Comparison of ENCODE assay signal across 8 cellular contexts in genomic region chr16:30893082-30893743, GRCh38. TPM values are rescaled to one million over a fixed set of nuclear protein-coding genes. Genes with fewer than 3 reads are reported as not detected.
DNase-seq lines count a peak whose midpoint lies in the region; ATAC-seq, FAIRE-seq and TF ChIP-seq lines count a peak whose summit lies in the region.

No MANE protein-coding gene starts in this region.

- in situ Hi-C loops in GM13977 (cut with MboI; ENCODE audit: low pct_unique_long_range_greater_than_20kb, low sequenced_read_pairs, unreplicated experiment) = loop anchor here (10.0 kb wide), 1 partner anchor 48 kb away; no protein-coding TSS in a partner anchor

- no peaks in the 10 kb centered on the region for H3K9me3 ChIP-seq in right atrium auricular region
- H3K9me3 ChIP-seq in smooth muscle cell (replicated peaks; ENCODE audit: low read depth) = no peaks in the 10 kb centered on the region

- H3K4me3 ChIP-seq in right atrium auricular region (peak overlapping the region; percentile 72 to 84), smooth muscle cell (peak overlapping the region; percentile 86)

- H3K4me2 ChIP-seq in smooth muscle cell = peak overlapping the region; percentile 95

- peaks cover 9% of the 10 kb centered on the region for H3K36me3 Mint-ChIP-seq in activated T-cell treated with anti-CD3 and anti-CD28 coated beads, Interleukin-2, amount 50 U/mL, for 4 hours (ENCODE audit: insufficient read depth)

- H3K9me3 Mint-ChIP-seq in activated T-cell treated with anti-CD3 and anti-CD28 coated beads, Interleukin-2, amount 50 U/mL, for 4 hours = no peaks in the 10 kb centered on the region

- no peaks in the 10 kb centered on the region for H4K20me1 ChIP-seq in smooth muscle cell (ENCODE audit: low read depth)

- H3K4me1 ChIP-seq in right atrium auricular region (peaks cover 0 to 45% of the 10 kb centered on the region in 2 donors), smooth muscle cell (ENCODE audit: low read depth) (peaks cover 20% of the 10 kb centered on the region)

- H3K27me3 ChIP-seq in right atrium auricular region (no peaks in the 10 kb centered on the region), smooth muscle cell (ENCODE audit: low read depth) (no peaks in the 10 kb centered on the region)

- H3K4me1 Mint-ChIP-seq in activated T-cell treated with anti-CD3 and anti-CD28 coated beads, Interleukin-2, amount 50 U/mL, for 4 hours (ENCODE audit: low read depth) = peaks cover 38% of the 10 kb centered on the region

- intact Hi-C loops in posterior cingulate gyrus (cut with DNase I) = no loop called here

- H3F3A ChIP-seq in smooth muscle cell (ENCODE audit: low read depth) = peaks cover 20% of the 10 kb centered on the region

- peak overlapping the region; percentile 84 for H3K9ac ChIP-seq in smooth muscle cell (ENCODE audit: low read depth)

- FAIRE-seq in HTR-8/SVneo (lab: Jason Lieb, UNC) = no peak

- DNase-seq in GM13977 (ENCODE audit: low spot score) (peak; percentile 38), right atrium auricular region (ENCODE audit: low spot score) (no peak), smooth muscle cell (lab: John Stamatoyannopoulos, UW; ENCODE audit: unreplicated experiment) (no peak), posterior cingulate gyrus (no peak), COLO668 (lab: John Stamatoyannopoulos, UW; ENCODE audit: unreplicated experiment) (no peak), HTR-8/SVneo (ENCODE audit: insufficient read length, low spot score) (no peak)
- no peak for DNase-seq in activated T-cell treated with anti-CD3 and anti-CD28 coated beads, Interleukin-2, amount 50 U/mL, for 4 hours

- peak overlapping the region; percentile 60 for H2AFZ ChIP-seq in smooth muscle cell (ENCODE audit: low read depth)

- peak overlapping the region; percentile 82 for H3K4me3 Mint-ChIP-seq in activated T-cell treated with anti-CD3 and anti-CD28 coated beads, Interleukin-2, amount 50 U/mL, for 4 hours

- H3K27ac ChIP-seq in right atrium auricular region (peak overlapping the region; percentile 87 to 94), smooth muscle cell (ENCODE audit: low read depth) (peak overlapping the region; percentile 42)

- 64% methylated on average over 7 of the region's 17 CpGs for WGBS in smooth muscle cell (ENCODE audit: low lambda C conversion rate)

- no peaks in the 10 kb centered on the region for H3K27me3 Mint-ChIP-seq in activated T-cell treated with anti-CD3 and anti-CD28 coated beads, Interleukin-2, amount 50 U/mL, for 4 hours (ENCODE audit: low read depth)

- peaks cover 29% of the 10 kb centered on the region for H3K79me2 ChIP-seq in smooth muscle cell (ENCODE audit: low read depth)

- H3K36me3 ChIP-seq in right atrium auricular region = peaks cover 22% of the 10 kb centered on the region
- H3K36me3 ChIP-seq in smooth muscle cell (ENCODE audit: low read depth) = no peaks in the 10 kb centered on the region

- TF ChIP-seq CTCF in GM13977 (IDR thresholded peaks at IDR 0.05; ENCODE audit: extremely low read depth, insufficient read depth, missing control alignments) = no peak
- no peak for TF ChIP-seq CTCF in right atrium auricular region (IDR thresholded peaks at IDR 0.05)
- no peak for TF ChIP-seq CTCF in smooth muscle cell (IDR thresholded peaks at IDR 0.05; ENCODE audit: borderline replicate concordance, insufficient read depth, poor library complexity, severe bottlenecking)

- ATAC-seq in HG02885 (IDR thresholded peaks at IDR 0.05; ENCODE audit: poor library complexity, unreplicated experiment) = peak; percentile 12
- peak; percentile 3 to 8 for ATAC-seq in activated T-cell treated with anti-CD3 and anti-CD28 coated beads, Interleukin-2, amount 50 U/mL, for 4 hours

RNA-seq across cellular contexts. Expression of gene BCL7C, which starts 0.7 kb away (rescaled TPM):
- 10 to 100 TPM; 22.1 to 24.8 (median 23.7) TPM for total RNA-seq in activated T-cell treated with anti-CD3 and anti-CD28 coated beads, Interleukin-2, amount 50 U/mL, for 4 hours
- total RNA-seq in right atrium auricular region (10 to 100 TPM; 21.1 to 35.1 TPM), smooth muscle cell (27.8 and 34.2 TPM in 2 replicates)
- 68.1 and 76.1 TPM in 2 replicates for polyA plus RNA-seq in smooth muscle cell

RNA-seq across cellular contexts. Expression of gene CTF1, which starts 3.2 kb away (rescaled TPM):
- under 1 TPM; 0.18 to 0.33 (median 0.28) TPM for total RNA-seq in activated T-cell treated with anti-CD3 and anti-CD28 coated beads, Interleukin-2, amount 50 U/mL, for 4 hours
- 1 to 10 TPM; 6.5 to 7.6 TPM for total RNA-seq in right atrium auricular region
- total RNA-seq in smooth muscle cell = 0.76 and 1.7 TPM in 2 replicates
- 8.1 and 8.2 TPM in 2 replicates for polyA plus RNA-seq in smooth muscle cell

RNA-seq across cellular contexts. Expression of gene FBXL19, which starts 30.2 kb away (rescaled TPM):
- total RNA-seq in activated T-cell treated with anti-CD3 and anti-CD28 coated beads, Interleukin-2, amount 50 U/mL, for 4 hours = 10 to 100 TPM; 25.8 to 31.3 (median 30.8) TPM
- total RNA-seq in right atrium auricular region (1 to 10 TPM; 5.7 to 7.9 TPM), smooth muscle cell (4.5 and 8.5 TPM in 2 replicates)
- polyA plus RNA-seq in smooth muscle cell = 1.3 and 1.6 TPM in 2 replicates

RNA-seq across cellular contexts. Expression of gene ORAI3, which starts 55.7 kb away (rescaled TPM):
- total RNA-seq in activated T-cell treated with anti-CD3 and anti-CD28 coated beads, Interleukin-2, amount 50 U/mL, for 4 hours = 1 to 10 TPM; 1.5 to 3.3 (median 2.8) TPM
- total RNA-seq in right atrium auricular region (10 to 100 TPM; 22.4 to 23.0 TPM), smooth muscle cell (33.7 and 34.9 TPM in 2 replicates)
- polyA plus RNA-seq in smooth muscle cell = 39.4 and 44.0 TPM in 2 replicates
